ENCODE assay signal across 8 cellular contexts in genomic region chr6:108561742-108562502, GRCh38. TPM values are rescaled to one million over a fixed set of nuclear protein-coding genes. Genes with fewer than 3 reads are reported as not detected.
A peak's percentile ranks its signal among the peaks of the same experiment; 100 is the strongest.
DNase-seq lines count a peak whose midpoint lies in the region; ATAC-seq and TF ChIP-seq lines count a peak whose summit lies in the region.

No MANE protein-coding gene starts in this region.

- POLR2A ChIA-PET in PC-9 (lab: Charles Lee; ENCODE audit: unreplicated experiment): interaction anchor here (0.6 to 1.4 kb wide), 4 partner anchors 30 to 188 kb away, joined by 3 to 4 read pairs (median 3); no protein-coding TSS in a partner anchor

- peaks cover 72% of the 10 kb centered on the region for H3K79me2 ChIP-seq in PC-9 (ENCODE audit: low read depth)

- TF ChIP-seq CTCF in PC-9 (conservative IDR thresholded peaks at IDR 0.05): no peak

- H3K27me3 ChIP-seq in PC-9 (ENCODE audit: insufficient read depth, low read depth): no peaks in the 10 kb centered on the region

- BruUV-seq in PC-9 (replicated peaks; lab: Mats Ljungman, UMichigan): TSS peak; percentile 50

- H3F3A ChIP-seq in PC-9 (ENCODE audit: insufficient read depth, low read depth): peaks cover 48% of the 10 kb centered on the region

- peak overlapping the region; percentile 84 for H3K27ac ChIP-seq in PC-9

- peaks cover 30% of the 10 kb centered on the region for H4K20me1 ChIP-seq in PC-9 (ENCODE audit: insufficient read depth)

- 0 out of 2 replicates have a peak overlapping the region, but pooled peaks have one; percentile 31 for H2AFZ ChIP-seq in PC-9

- DNase-seq in G401 (ENCODE audit: low spot score) (peak; percentile 40), PC-9 (peak; percentile 25 to 31), ecto neural progenitor cell (ENCODE audit: low spot score) (peak; percentile 69), mucosa of gallbladder (ENCODE audit: low spot score) (peak; percentile 37)

- intact Hi-C loops in PC-9 (cut with micrococcal nuclease; ENCODE audit: unreplicated experiment): loop anchor here (1.0 to 2.0 kb wide), 2 partner anchors 19 to 29 kb away; no protein-coding TSS in a partner anchor

- peaks cover 17% of the 10 kb centered on the region; the same call in 1 of the 2 replicates for H3K36me3 ChIP-seq in PC-9 (ENCODE audit: low read depth)

- H3K4me1 ChIP-seq in PC-9 (replicated peaks; ENCODE audit: insufficient read depth): peaks cover 35% of the 10 kb centered on the region

- H3K9me3 ChIP-seq in PC-9 (ENCODE audit: insufficient read depth, low read depth): no peaks in the 10 kb centered on the region

- H3K4me3 ChIP-seq in PC-9: peak overlapping the region; percentile 99

- no peak for ATAC-seq in HG02870 (IDR thresholded peaks at IDR 0.05; ENCODE audit: unreplicated experiment)
- ATAC-seq in HG03521 (IDR thresholded peaks at IDR 0.05; ENCODE audit: unreplicated experiment): no peak
- no peak for ATAC-seq in HG02973 (IDR thresholded peaks at IDR 0.05; ENCODE audit: unreplicated experiment)
- ATAC-seq in GM18517 (IDR thresholded peaks at IDR 0.05; ENCODE audit: unreplicated experiment): no peak

- no peaks in the 10 kb centered on the region for H3K9me2 ChIP-seq in PC-9 (ENCODE audit: insufficient read depth)

- peak overlapping the region; percentile 95 for H3K4me2 ChIP-seq in PC-9

- CTCF ChIA-PET in PC-9 (lab: Charles Lee): no interaction called here

- in situ Hi-C loops in G401 (cut with HindIII; ENCODE audit: low sequenced_read_pairs): no loop called here

RNA-seq across cellular contexts. Expression of gene FOXO3, which starts 1.2 kb away (rescaled TPM):
- total RNA-seq in G401 (2014; rRNA removed; shearing (Covaris generic)): 13.7 and 15.7 TPM in 2 replicates
- total RNA-seq in PC-9 (2021) (56.2 and 59.4 TPM in 2 replicates), mucosa of gallbladder (71.4 TPM)
